In the genomic region with DNA sequence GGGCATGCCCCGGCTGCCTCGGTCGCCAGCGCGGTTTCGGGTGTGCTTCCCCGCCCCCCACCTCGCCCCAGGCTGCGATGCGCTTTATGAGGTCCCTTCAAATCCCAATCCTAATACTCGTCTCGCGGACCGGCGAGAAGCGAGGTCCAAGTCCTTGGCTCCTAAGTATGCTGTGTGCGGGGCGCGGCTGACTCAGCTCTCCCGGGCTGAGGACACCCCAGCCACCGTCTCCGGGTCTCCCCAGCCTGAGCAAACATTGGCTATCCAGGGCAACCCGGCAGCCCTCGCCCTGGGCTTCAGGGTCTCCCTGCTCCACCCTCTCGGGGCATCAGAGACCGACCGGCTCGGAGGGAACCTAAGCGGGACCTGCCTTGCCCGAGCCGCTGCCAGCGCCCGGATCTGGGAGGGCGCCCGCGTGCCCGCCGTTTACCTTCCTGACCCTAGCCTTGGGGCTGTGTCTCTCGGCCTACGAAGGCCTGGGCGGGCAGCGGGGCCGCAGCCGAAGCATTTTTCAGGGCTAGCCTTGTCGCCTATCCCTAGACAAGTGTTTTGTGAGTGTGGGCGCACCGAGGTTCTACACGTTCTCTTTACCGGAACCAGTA, we compare ENCODE assay signal across 1 cellular context.
TF ChIP-seq lines count a peak whose summit lies in the region.

No MANE protein-coding gene starts in this region.

TF ChIP-seq in GM23338, 12 proteins besides CTCF, POLR2A, EP300 and RAD21 (continued from another document):
- TF ChIP-seq ZNF462 (CRISPR knock-in tag; IDR thresholded peaks at IDR 0.05): no peak
- TF ChIP-seq EZH2 (IDR thresholded peaks at IDR 0.05; ENCODE audit: low read depth, unreplicated experiment): peak; percentile 79
